ENCODE assay signal across 1 cellular context in the genomic region with DNA sequence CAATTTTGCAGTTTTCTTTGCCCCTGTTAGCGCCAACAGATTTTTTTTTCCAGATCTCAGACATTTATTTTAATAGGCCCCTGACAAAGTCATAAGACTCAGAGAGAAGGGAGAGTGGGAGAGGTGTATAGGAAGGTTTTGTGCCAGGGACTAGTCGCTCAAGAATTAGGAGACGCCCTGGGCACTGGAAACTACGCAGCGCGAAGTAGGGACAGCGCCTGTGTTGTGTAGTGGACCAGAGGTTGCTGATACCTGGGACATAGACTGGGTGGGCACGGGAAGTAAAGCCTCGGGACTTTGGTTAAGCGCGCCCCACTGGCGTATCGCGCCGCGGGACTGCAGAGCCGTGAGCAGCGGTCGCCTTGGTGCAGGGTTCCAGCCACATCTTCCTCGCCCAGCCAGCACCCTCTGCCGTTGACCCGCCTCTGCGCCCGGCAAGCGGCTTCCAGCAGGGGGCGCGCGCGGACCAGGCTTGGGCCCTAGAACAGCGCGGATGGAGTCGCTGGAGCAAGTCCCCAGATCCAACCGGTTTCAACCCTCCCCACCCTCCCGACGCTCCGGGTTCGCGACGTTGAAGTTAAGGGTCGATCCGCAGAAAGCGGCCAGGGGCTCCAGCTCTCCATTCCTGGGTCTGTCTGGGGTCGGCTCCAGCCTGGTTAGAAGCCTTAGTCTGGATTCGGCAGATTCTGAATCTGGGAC.
TF ChIP-seq lines count a peak whose summit lies in the region.

No MANE protein-coding gene starts in this region.

TF ChIP-seq in GM12878, 131 proteins besides CTCF, POLR2A, EP300 and RAD21:
- TF ChIP-seq RELA (IDR thresholded peaks at IDR 0.05; ENCODE audit: borderline replicate concordance, partially characterized antibody) = peak; percentile 17
- no peak for TF ChIP-seq RBBP5 (conservative IDR thresholded peaks at IDR 0.05)
- peak; percentile 99 for TF ChIP-seq SMC3 (IDR thresholded peaks at IDR 0.05; ENCODE audit: borderline replicate concordance, low read length)
- TF ChIP-seq PAX5 (IDR thresholded peaks at IDR 0.05; ENCODE audit: borderline replicate concordance, low read depth, low read length) = peak; percentile 47; the same call in 1 of the 2 replicates
- peak; percentile 87 for TF ChIP-seq YY1 (IDR thresholded peaks at IDR 0.05; ENCODE audit: low read depth, low read length)
- no peak for TF ChIP-seq ZNF207 (IDR thresholded peaks at IDR 0.05; ENCODE audit: borderline replicate concordance)
- TF ChIP-seq SMARCA5 (IDR thresholded peaks at IDR 0.05) = peak; percentile 62; the same call in 1 of the 2 replicates
- no peak for TF ChIP-seq GATAD2B (conservative IDR thresholded peaks at IDR 0.05; ENCODE audit: low read depth)
- no peak for TF ChIP-seq MXI1 (IDR thresholded peaks at IDR 0.05; ENCODE audit: low read depth, low read length)
- TF ChIP-seq RB1 (IDR thresholded peaks at IDR 0.05; ENCODE audit: borderline replicate concordance) = peak; percentile 36; the same call in 1 of the 2 replicates
TF ChIP-seq in GM12878: peak in this region for 6.
